In genomic region chr1:111707906-111708305, GRCh38 we compare ENCODE assay signal across 18 cellular contexts. TPM values are rescaled to one million over a fixed set of nuclear protein-coding genes. Genes with fewer than 3 reads are reported as not detected.
A peak's percentile ranks its signal among the peaks of the same experiment; 100 is the strongest.
DNase-seq lines count a peak whose midpoint lies in the region; ATAC-seq and TF ChIP-seq lines count a peak whose summit lies in the region.
"Had no signal": no experiment of that assay in that cellular context is flagged by ENCODE, and none has a peak within 500 bp of the region (broad histone marks: within the 10 kb centered on the region; RNA-seq: fewer than 3 reads in every experiment).

No MANE protein-coding gene starts in this region.

- CTCF ChIA-PET in activated CD4-positive, alpha-beta memory T cell treated with anti-CD3 and anti-CD28 coated beads, Interleukin-2, amount 10 ng/mL, durations not matched to agents 7 days and 5 days (lab: Charles Lee) = interaction anchor here (1.1 kb wide), 1 partner anchor 200 kb away, joined by 4 read pairs; no protein-coding TSS in a partner anchor

- H3K4me3 Mint-ChIP-seq in activated naive CD4-positive, alpha-beta T cell treated with anti-CD3 and anti-CD28 coated beads, Interleukin-2, amount 50 U/mL, for 24 hours = no peak overlapping the region
- peak overlapping the region; percentile 11 for H3K4me3 Mint-ChIP-seq in activated CD4-positive, alpha-beta memory T cell treated with anti-CD3 and anti-CD28 coated beads, Interleukin-2, amount 10 ng/mL, durations not matched to agents 7 days and 5 days
- H3K4me3 Mint-ChIP-seq in stimulated activated naive CD8-positive, alpha-beta T cell treated with anti-CD3 and anti-CD28 coated beads, Interleukin-15, amount 100 ng/mL, for 72 hours = no peak overlapping the region

- no peaks in the 10 kb centered on the region for H3K9me3 Mint-ChIP-seq in activated naive CD4-positive, alpha-beta T cell treated with anti-CD3 and anti-CD28 coated beads, Interleukin-2, amount 50 U/mL, for 24 hours
- no peaks in the 10 kb centered on the region for H3K9me3 Mint-ChIP-seq in activated CD4-positive, alpha-beta memory T cell treated with anti-CD3 and anti-CD28 coated beads, Interleukin-2, amount 10 ng/mL, durations not matched to agents 7 days and 5 days
- no peaks in the 10 kb centered on the region for H3K9me3 Mint-ChIP-seq in stimulated activated naive CD8-positive, alpha-beta T cell treated with anti-CD3 and anti-CD28 coated beads, Interleukin-15, amount 100 ng/mL, for 72 hours

- H3K36me3 Mint-ChIP-seq in activated naive CD4-positive, alpha-beta T cell treated with anti-CD3 and anti-CD28 coated beads, Interleukin-2, amount 50 U/mL, for 24 hours = peaks cover 6% of the 10 kb centered on the region
- peaks cover 63% of the 10 kb centered on the region for H3K36me3 Mint-ChIP-seq in activated CD4-positive, alpha-beta memory T cell treated with anti-CD3 and anti-CD28 coated beads, Interleukin-2, amount 10 ng/mL, durations not matched to agents 7 days and 5 days (ENCODE audit: low read depth)

- no peaks in the 10 kb centered on the region for H3K27me3 Mint-ChIP-seq in activated naive CD4-positive, alpha-beta T cell treated with anti-CD3 and anti-CD28 coated beads, Interleukin-2, amount 50 U/mL, for 24 hours
- no peaks in the 10 kb centered on the region for H3K27me3 Mint-ChIP-seq in activated CD4-positive, alpha-beta memory T cell treated with anti-CD3 and anti-CD28 coated beads, Interleukin-2, amount 10 ng/mL, durations not matched to agents 7 days and 5 days
- no peaks in the 10 kb centered on the region for H3K27me3 Mint-ChIP-seq in stimulated activated naive CD8-positive, alpha-beta T cell treated with anti-CD3 and anti-CD28 coated beads, Interleukin-15, amount 100 ng/mL, for 72 hours

- H3K27me3 ChIP-seq in tibial nerve (no peaks in the 10 kb centered on the region), SJCRH30 (no peaks in the 10 kb centered on the region)
- H3K27me3 ChIP-seq: gastrocnemius medialis, upper lobe of left lung had no signal

- peak overlapping the region; percentile 23 for H3K27ac Mint-ChIP-seq in activated naive CD4-positive, alpha-beta T cell treated with anti-CD3 and anti-CD28 coated beads, Interleukin-2, amount 50 U/mL, for 24 hours
- peak overlapping the region; percentile 36 for H3K27ac Mint-ChIP-seq in activated CD4-positive, alpha-beta memory T cell treated with anti-CD3 and anti-CD28 coated beads, Interleukin-2, amount 10 ng/mL, durations not matched to agents 7 days and 5 days
- H3K27ac Mint-ChIP-seq in stimulated activated naive CD8-positive, alpha-beta T cell treated with anti-CD3 and anti-CD28 coated beads, Interleukin-15, amount 100 ng/mL, for 72 hours = peak overlapping the region; percentile 33 to 34

- POLR2A ChIA-PET in activated CD4-positive, alpha-beta memory T cell treated with anti-CD3 and anti-CD28 coated beads, Interleukin-2, amount 10 ng/mL, durations not matched to agents 7 days and 5 days (lab: Charles Lee) = interaction anchor here (0.9 kb wide), 1 partner anchor 40 kb away, joined by 3 read pairs; no protein-coding TSS in a partner anchor

- H3K27ac ChIP-seq in tibial nerve = no peak overlapping the region
- no peak overlapping the region for H3K27ac ChIP-seq in SJCRH30
- H3K27ac ChIP-seq: gastrocnemius medialis had no signal

- 69 to 73% methylated on average over 9 of the region's 9 CpGs for WGBS in tibial nerve, 2 donors

- peaks cover 10% of the 10 kb centered on the region for H3K4me1 Mint-ChIP-seq in activated naive CD4-positive, alpha-beta T cell treated with anti-CD3 and anti-CD28 coated beads, Interleukin-2, amount 50 U/mL, for 24 hours
- peaks cover 48% of the 10 kb centered on the region for H3K4me1 Mint-ChIP-seq in activated CD4-positive, alpha-beta memory T cell treated with anti-CD3 and anti-CD28 coated beads, Interleukin-2, amount 10 ng/mL, durations not matched to agents 7 days and 5 days
- peaks cover 38% of the 10 kb centered on the region for H3K4me1 Mint-ChIP-seq in stimulated activated naive CD8-positive, alpha-beta T cell treated with anti-CD3 and anti-CD28 coated beads, Interleukin-15, amount 100 ng/mL, for 72 hours

- H3K36me3 ChIP-seq in tibial nerve = peaks cover 0 to 78% (median 7%) of the 10 kb centered on the region in 3 donors
- H3K36me3 ChIP-seq in SJCRH30 = peaks cover 15% of the 10 kb centered on the region

- DNase-seq in activated naive CD4-positive, alpha-beta T cell treated with Interleukin-2 at 50 U/mL for 16 hours = no peak
- no peak for DNase-seq in activated CD4-positive, alpha-beta memory T cell treated with anti-CD3 and anti-CD28 coated beads, Interleukin-2, amount 10 ng/mL, durations not matched to agents 7 days and 5 days
- DNase-seq in fibroblast of mammary gland (ENCODE audit: low read depth) (peak; percentile 43), tibial nerve (ENCODE audit: low spot score in 2 of 2) (no peak), NCI-H226 (no peak), SJCRH30 (no peak)
- DNase-seq in stimulated activated naive CD8-positive, alpha-beta T cell treated with anti-CD3 and anti-CD28 coated beads, Interleukin-15, amount 100 ng/mL, for 72 hours = no peak
- DNase-seq: activated CD4-positive, alpha-beta T cell treated with anti-CD3 and anti-CD28 coated beads for 48 hours; activated naive CD4-positive, alpha-beta T cell treated with anti-CD3 and anti-CD28 coated beads, Interleukin-2, amount 50 U/mL, for 16 hours; DMS53; gastrocnemius medialis; KG1; NCI-H1694 treated with DMSO at 0.1 percent for 48 hours; NCI-H524; stimulated activated CD4-positive, alpha-beta T cell treated with anti-CD3 and anti-CD28 coated beads, Interleukin-15, amount 100 ng/mL, for 24 hours; T-helper 1 cell had no signal

- H3K4me3 ChIP-seq in fibroblast of mammary gland (ENCODE audit: control insufficient read depth, low read depth, low read length) (no peak overlapping the region), tibial nerve (no peak overlapping the region), SJCRH30 (no peak overlapping the region)
- H3K4me3 ChIP-seq: gastrocnemius medialis, upper lobe of left lung had no signal

- no peak for TF ChIP-seq POLR2A in tibial nerve (IDR thresholded peaks at IDR 0.05)

- no peak for TF ChIP-seq EP300 in tibial nerve (IDR thresholded peaks at IDR 0.05)

- TF ChIP-seq CTCF in fibroblast of mammary gland (conservative IDR thresholded peaks at IDR 0.05; ENCODE audit: control insufficient read depth, insufficient read depth, low read depth, low read length) (no peak), tibial nerve (IDR thresholded peaks at IDR 0.05) (no peak)

- no peaks in the 10 kb centered on the region for H3K4me1 ChIP-seq in tibial nerve
- no peaks in the 10 kb centered on the region; the same call in 1 of the 2 replicates for H3K4me1 ChIP-seq in SJCRH30
- H3K4me1 ChIP-seq: gastrocnemius medialis had no signal

- H3K9me3 ChIP-seq in tibial nerve (no peaks in the 10 kb centered on the region), SJCRH30 (replicated peaks) (no peaks in the 10 kb centered on the region)
- H3K9me3 ChIP-seq: gastrocnemius medialis, upper lobe of left lung had no signal

- no peak for ATAC-seq in stimulated activated naive CD8-positive, alpha-beta T cell treated with anti-CD3 and anti-CD28 coated beads, Interleukin-15, amount 100 ng/mL, for 72 hours
- ATAC-seq: gastrocnemius medialis had no signal

RNA-seq across cellular contexts. Expression of gene INKA2, which starts 31.3 kb away (rescaled TPM):
- 1 to 10 TPM; 2.4 to 2.8 TPM for total RNA-seq in activated CD4-positive, alpha-beta memory T cell treated with anti-CD3 and anti-CD28 coated beads, Interleukin-2, amount 10 ng/mL, durations not matched to agents 7 days and 5 days
- 10 to 100 TPM in 1 of 4 donors, 1 to 10 TPM in 3; 6.3 to 11.8 (median 7.9) TPM for total RNA-seq in tibial nerve
- total RNA-seq in SJCRH30 (2014; rRNA removed; shearing (Covaris generic)) = 21.3 and 22.1 TPM in 2 replicates

RNA-seq across cellular contexts. Expression of gene DDX20, which starts 47.8 kb away (rescaled TPM):
- 10 to 100 TPM; 11.2 to 11.8 TPM for total RNA-seq in activated CD4-positive, alpha-beta memory T cell treated with anti-CD3 and anti-CD28 coated beads, Interleukin-2, amount 10 ng/mL, durations not matched to agents 7 days and 5 days
- total RNA-seq in tibial nerve = 10 to 100 TPM; 30.8 to 40.5 (median 35.5) TPM
- total RNA-seq in SJCRH30 (2014; rRNA removed; shearing (Covaris generic)) = 28.3 and 32.5 TPM in 2 replicates
